Comparison of ENCODE assay signal across 1 cellular context in the genomic region with DNA sequence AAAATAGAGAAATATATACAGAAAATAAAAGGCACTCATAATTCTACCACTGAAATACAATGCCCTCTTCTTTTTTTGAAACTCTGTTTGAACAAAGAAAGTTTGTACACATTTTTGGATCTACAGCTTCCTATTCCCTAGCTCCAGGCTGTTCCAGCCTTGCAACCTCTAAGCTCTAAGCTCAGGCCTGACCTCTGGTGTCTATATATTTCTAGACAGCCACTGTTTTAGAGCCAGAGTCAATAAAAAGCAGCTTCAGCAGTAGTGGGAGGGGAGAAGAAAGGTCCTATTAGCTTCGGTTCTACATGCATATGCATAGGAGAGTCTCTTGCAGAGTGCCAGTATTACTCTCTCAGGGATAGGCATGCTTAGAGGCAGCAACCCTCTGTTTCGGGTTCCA.
TF ChIP-seq lines count a peak whose summit lies in the region.

No MANE protein-coding gene starts in this region.

TF ChIP-seq in HepG2, 621 proteins besides CTCF, POLR2A, EP300 and RAD21:
- TF ChIP-seq NRL (CRISPR knock-in tag; IDR thresholded peaks at IDR 0.05; ENCODE audit: borderline replicate concordance) (no peak), STAG1 (CRISPR knock-in tag; IDR thresholded peaks at IDR 0.05) (peak; percentile 70), ZNF678 (CRISPR knock-in tag; IDR thresholded peaks at IDR 0.05) (no peak), SKI (IDR thresholded peaks at IDR 0.05; ENCODE audit: partially characterized antibody) (no peak), STAT5B (CRISPR knock-in tag; IDR thresholded peaks at IDR 0.05) (no peak), SMC3 (IDR thresholded peaks at IDR 0.05; ENCODE audit: low read length) (peak; percentile 73), CC2D1A (CRISPR knock-in tag; IDR thresholded peaks at IDR 0.05) (no peak), POGZ (CRISPR knock-in tag; IDR thresholded peaks at IDR 0.05) (no peak), NR2F1 (CRISPR knock-in tag; IDR thresholded peaks at IDR 0.05) (no peak), SMARCC2 (IDR thresholded peaks at IDR 0.05) (no peak), SP140L (CRISPR knock-in tag; IDR thresholded peaks at IDR 0.05; ENCODE audit: borderline replicate concordance) (no peak), PPARG (CRISPR knock-in tag; conservative IDR thresholded peaks at IDR 0.05) (0 out of 2 replicates have a peak, but pooled peaks have one; percentile 24), CBX2 (IDR thresholded peaks at IDR 0.05; ENCODE audit: low read depth, low read length) (no peak), CBX2 (CRISPR knock-in tag; IDR thresholded peaks at IDR 0.05; ENCODE audit: low read depth) (no peak), KMT2B (CRISPR knock-in tag; IDR thresholded peaks at IDR 0.05) (no peak), ETV6 (CRISPR knock-in tag; conservative IDR thresholded peaks at IDR 0.05) (no peak), ZNF550 (CRISPR knock-in tag; IDR thresholded peaks at IDR 0.05; ENCODE audit: borderline replicate concordance) (no peak), KDM5A (IDR thresholded peaks at IDR 0.05; ENCODE audit: borderline replicate concordance, low read length) (no peak), U2AF2 (IDR thresholded peaks at IDR 0.05; ENCODE audit: low read depth, low read length) (no peak)
- TF ChIP-seq, protein P1, sequence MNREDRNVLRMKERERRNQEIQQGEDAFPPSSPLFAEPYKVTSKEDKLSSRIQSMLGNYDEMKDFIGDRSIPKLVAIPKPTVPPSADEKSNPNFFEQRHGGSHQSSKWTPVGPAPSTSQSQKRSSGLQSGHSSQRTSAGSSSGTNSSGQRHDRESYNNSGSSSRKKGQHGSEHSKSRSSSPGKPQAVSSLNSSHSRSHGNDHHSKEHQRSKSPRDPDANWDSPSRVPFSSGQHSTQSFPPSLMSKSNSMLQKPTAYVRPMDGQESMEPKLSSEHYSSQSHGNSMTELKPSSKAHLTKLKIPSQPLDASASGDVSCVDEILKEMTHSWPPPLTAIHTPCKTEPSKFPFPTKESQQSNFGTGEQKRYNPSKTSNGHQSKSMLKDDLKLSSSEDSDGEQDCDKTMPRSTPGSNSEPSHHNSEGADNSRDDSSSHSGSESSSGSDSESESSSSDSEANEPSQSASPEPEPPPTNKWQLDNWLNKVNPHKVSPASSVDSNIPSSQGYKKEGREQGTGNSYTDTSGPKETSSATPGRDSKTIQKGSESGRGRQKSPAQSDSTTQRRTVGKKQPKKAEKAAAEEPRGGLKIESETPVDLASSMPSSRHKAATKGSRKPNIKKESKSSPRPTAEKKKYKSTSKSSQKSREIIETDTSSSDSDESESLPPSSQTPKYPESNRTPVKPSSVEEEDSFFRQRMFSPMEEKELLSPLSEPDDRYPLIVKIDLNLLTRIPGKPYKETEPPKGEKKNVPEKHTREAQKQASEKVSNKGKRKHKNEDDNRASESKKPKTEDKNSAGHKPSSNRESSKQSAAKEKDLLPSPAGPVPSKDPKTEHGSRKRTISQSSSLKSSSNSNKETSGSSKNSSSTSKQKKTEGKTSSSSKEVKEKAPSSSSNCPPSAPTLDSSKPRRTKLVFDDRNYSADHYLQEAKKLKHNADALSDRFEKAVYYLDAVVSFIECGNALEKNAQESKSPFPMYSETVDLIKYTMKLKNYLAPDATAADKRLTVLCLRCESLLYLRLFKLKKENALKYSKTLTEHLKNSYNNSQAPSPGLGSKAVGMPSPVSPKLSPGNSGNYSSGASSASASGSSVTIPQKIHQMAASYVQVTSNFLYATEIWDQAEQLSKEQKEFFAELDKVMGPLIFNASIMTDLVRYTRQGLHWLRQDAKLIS (CRISPR knock-in tag; IDR thresholded peaks at IDR 0.05), result no peak
- TF ChIP-seq, protein P2, sequence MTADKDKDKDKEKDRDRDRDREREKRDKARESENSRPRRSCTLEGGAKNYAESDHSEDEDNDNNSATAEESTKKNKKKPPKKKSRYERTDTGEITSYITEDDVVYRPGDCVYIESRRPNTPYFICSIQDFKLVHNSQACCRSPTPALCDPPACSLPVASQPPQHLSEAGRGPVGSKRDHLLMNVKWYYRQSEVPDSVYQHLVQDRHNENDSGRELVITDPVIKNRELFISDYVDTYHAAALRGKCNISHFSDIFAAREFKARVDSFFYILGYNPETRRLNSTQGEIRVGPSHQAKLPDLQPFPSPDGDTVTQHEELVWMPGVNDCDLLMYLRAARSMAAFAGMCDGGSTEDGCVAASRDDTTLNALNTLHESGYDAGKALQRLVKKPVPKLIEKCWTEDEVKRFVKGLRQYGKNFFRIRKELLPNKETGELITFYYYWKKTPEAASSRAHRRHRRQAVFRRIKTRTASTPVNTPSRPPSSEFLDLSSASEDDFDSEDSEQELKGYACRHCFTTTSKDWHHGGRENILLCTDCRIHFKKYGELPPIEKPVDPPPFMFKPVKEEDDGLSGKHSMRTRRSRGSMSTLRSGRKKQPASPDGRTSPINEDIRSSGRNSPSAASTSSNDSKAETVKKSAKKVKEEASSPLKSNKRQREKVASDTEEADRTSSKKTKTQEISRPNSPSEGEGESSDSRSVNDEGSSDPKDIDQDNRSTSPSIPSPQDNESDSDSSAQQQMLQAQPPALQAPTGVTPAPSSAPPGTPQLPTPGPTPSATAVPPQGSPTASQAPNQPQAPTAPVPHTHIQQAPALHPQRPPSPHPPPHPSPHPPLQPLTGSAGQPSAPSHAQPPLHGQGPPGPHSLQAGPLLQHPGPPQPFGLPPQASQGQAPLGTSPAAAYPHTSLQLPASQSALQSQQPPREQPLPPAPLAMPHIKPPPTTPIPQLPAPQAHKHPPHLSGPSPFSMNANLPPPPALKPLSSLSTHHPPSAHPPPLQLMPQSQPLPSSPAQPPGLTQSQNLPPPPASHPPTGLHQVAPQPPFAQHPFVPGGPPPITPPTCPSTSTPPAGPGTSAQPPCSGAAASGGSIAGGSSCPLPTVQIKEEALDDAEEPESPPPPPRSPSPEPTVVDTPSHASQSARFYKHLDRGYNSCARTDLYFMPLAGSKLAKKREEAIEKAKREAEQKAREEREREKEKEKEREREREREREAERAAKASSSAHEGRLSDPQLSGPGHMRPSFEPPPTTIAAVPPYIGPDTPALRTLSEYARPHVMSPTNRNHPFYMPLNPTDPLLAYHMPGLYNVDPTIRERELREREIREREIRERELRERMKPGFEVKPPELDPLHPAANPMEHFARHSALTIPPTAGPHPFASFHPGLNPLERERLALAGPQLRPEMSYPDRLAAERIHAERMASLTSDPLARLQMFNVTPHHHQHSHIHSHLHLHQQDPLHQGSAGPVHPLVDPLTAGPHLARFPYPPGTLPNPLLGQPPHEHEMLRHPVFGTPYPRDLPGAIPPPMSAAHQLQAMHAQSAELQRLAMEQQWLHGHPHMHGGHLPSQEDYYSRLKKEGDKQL (CRISPR knock-in tag; IDR thresholded peaks at IDR 0.05; ENCODE audit: low read depth), result no peak
